Comparison of ENCODE assay signal across 21 cellular contexts in the genomic region with DNA sequence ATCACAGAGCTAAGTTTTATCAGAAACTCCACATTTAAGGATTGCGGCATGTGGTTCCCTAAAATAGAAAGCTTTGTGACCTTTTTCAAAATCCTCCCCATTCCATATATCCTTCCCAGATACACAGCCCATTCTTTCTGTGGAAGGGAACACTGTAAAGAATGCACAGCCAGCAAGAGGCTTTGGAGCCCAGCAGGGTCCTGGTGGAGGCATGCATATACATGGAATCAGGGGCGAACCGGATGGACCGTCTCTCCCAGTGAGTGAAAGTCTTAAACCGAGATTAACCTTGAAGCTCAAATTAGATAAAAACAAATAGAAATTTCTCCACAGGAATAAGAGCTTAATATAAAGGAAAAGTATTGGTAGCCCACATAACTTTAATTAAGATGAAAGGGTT.
A peak's percentile ranks its signal among the peaks of the same experiment; 100 is the strongest.
DNase-seq lines count a peak whose midpoint lies in the region; ATAC-seq and TF ChIP-seq lines count a peak whose summit lies in the region.
"Had no signal": no experiment of that assay in that cellular context is flagged by ENCODE, and none has a peak within 500 bp of the region (broad histone marks: within the 10 kb centered on the region; RNA-seq: fewer than 3 reads in every experiment).

No MANE protein-coding gene starts in this region.

- no peaks in the 10 kb centered on the region for H3K4me1 ChIP-seq in tibial artery

- no peaks in the 10 kb centered on the region for H3K9me3 ChIP-seq in tibial artery

- no peak overlapping the region for H3K4me3 Mint-ChIP-seq in WTC11
- H3K4me3 Mint-ChIP-seq in activated CD8-positive, alpha-beta memory T cell treated with anti-CD3 and anti-CD28 coated beads, Interleukin-2, amount 10 ng/mL, durations not matched to agents 7 days and 5 days, result no peak overlapping the region
- H3K4me3 Mint-ChIP-seq: B cell had no signal

- no peaks in the 10 kb centered on the region for H3K9me3 Mint-ChIP-seq in WTC11
- H3K9me3 Mint-ChIP-seq in activated CD8-positive, alpha-beta memory T cell treated with anti-CD3 and anti-CD28 coated beads, Interleukin-2, amount 10 ng/mL, durations not matched to agents 7 days and 5 days (ENCODE audit: low read depth), result no peaks in the 10 kb centered on the region

- H3K4me1 Mint-ChIP-seq in WTC11, result peaks cover 23% of the 10 kb centered on the region
- H3K4me1 Mint-ChIP-seq in activated CD8-positive, alpha-beta memory T cell treated with anti-CD3 and anti-CD28 coated beads, Interleukin-2, amount 10 ng/mL, durations not matched to agents 7 days and 5 days, result no peaks in the 10 kb centered on the region
- H3K4me1 Mint-ChIP-seq: B cell had no signal

- no peaks in the 10 kb centered on the region for H3K27me3 ChIP-seq in H7 (ENCODE audit: control insufficient read depth, insufficient read depth, low read length)
- no peaks in the 10 kb centered on the region for H3K27me3 ChIP-seq in tibial artery

- H3K4me3 ChIP-seq in H7 (ENCODE audit: insufficient read depth, low read depth, low read length), result no peak overlapping the region
- no peak overlapping the region for H3K4me3 ChIP-seq in tibial artery

- CTCF ChIA-PET in WTC11 (lab: Charles Lee), result interaction anchor here (0.6 to 0.8 kb wide), 2 partner anchors 85 to 441 kb away, joined by 3 read pairs; no protein-coding TSS in a partner anchor
- CTCF ChIA-PET in activated CD8-positive, alpha-beta memory T cell treated with anti-CD3 and anti-CD28 coated beads, Interleukin-2, amount 10 ng/mL, durations not matched to agents 7 days and 5 days (lab: Charles Lee), result no interaction called here

- intact Hi-C loops in tibial artery (cut with DNase I; ENCODE audit: low total_unique reads), result no loop called here

- H3K36me3 Mint-ChIP-seq in WTC11, result no peaks in the 10 kb centered on the region
- H3K36me3 Mint-ChIP-seq in activated CD8-positive, alpha-beta memory T cell treated with anti-CD3 and anti-CD28 coated beads, Interleukin-2, amount 10 ng/mL, durations not matched to agents 7 days and 5 days, result no peaks in the 10 kb centered on the region

- no peak overlapping the region for H3K27ac ChIP-seq in tibial artery
- H3K27ac ChIP-seq: C4-2B had no signal

- peak overlapping the region; percentile 71; the same call in 1 of the 2 replicates for H3K27ac Mint-ChIP-seq in WTC11
- H3K27ac Mint-ChIP-seq in activated CD8-positive, alpha-beta memory T cell treated with anti-CD3 and anti-CD28 coated beads, Interleukin-2, amount 10 ng/mL, durations not matched to agents 7 days and 5 days, result no peak overlapping the region
- H3K27ac Mint-ChIP-seq: B cell had no signal

- TF ChIP-seq CTCF in WTC11 (IDR thresholded peaks at IDR 0.05), result no peak
- no peak for TF ChIP-seq CTCF in tibial artery (IDR thresholded peaks at IDR 0.05)

- POLR2A ChIA-PET in WTC11 (lab: Charles Lee), result interaction anchor here (0.6 kb wide), 1 partner anchor 71 kb away, joined by 3 read pairs; no protein-coding TSS in a partner anchor

- DNase-seq in H7, result peak; percentile 3
- peak; percentile 59 for DNase-seq in WTC11 (ENCODE audit: low spot score)
- peak; percentile 18 for DNase-seq in iPS-NIHi7 (ENCODE audit: extremely low spot score)
- DNase-seq in activated CD8-positive, alpha-beta memory T cell treated with anti-CD3 and anti-CD28 coated beads, Interleukin-2, amount 10 ng/mL, durations not matched to agents 7 days and 5 days, result no peak
- DNase-seq in germinal center (ENCODE audit: low spot score), result no peak
- no peak for DNase-seq in tibial artery
- DNase-seq: Calu3, GOT3, Karpas-422, NCI-H1092, NCI-H1417 treated with DMSO at 0.1 percent for 48 hours, NCI-H1694 treated with DMSO at 0.1 percent for 48 hours, NCI-H2081, NCI-H2227 treated with DMSO at 0.1 percent for 48 hours, NCI-H526 treated with DMSO at 0.1 percent for 48 hours, RPMI8226, SHP77 had no signal

- ATAC-seq in WTC11 (peak; percentile 97), HG03342 (IDR thresholded peaks at IDR 0.05; ENCODE audit: unreplicated experiment) (no peak)
- ATAC-seq in activated CD8-positive, alpha-beta memory T cell treated with anti-CD3 and anti-CD28 coated beads, Interleukin-2, amount 10 ng/mL, durations not matched to agents 7 days and 5 days, result no peak
- ATAC-seq: HepG2 had no signal

- no peaks in the 10 kb centered on the region for H3K27me3 Mint-ChIP-seq in WTC11 (ENCODE audit: low read depth)
- peaks cover 19% of the 10 kb centered on the region for H3K27me3 Mint-ChIP-seq in activated CD8-positive, alpha-beta memory T cell treated with anti-CD3 and anti-CD28 coated beads, Interleukin-2, amount 10 ng/mL, durations not matched to agents 7 days and 5 days

- H3K36me3 ChIP-seq in H7 (replicated peaks; ENCODE audit: control insufficient read depth, insufficient read depth, low read length) (no peaks in the 10 kb centered on the region), tibial artery (no peaks in the 10 kb centered on the region)

TF ChIP-seq in WTC11, 78 proteins besides CTCF, POLR2A, EP300 and RAD21 (continues in another document):
- no peak for TF ChIP-seq ZNF317 (CRISPR knock-in tag; IDR thresholded peaks at IDR 0.05; ENCODE audit: borderline replicate concordance, low read depth)
- no peak for TF ChIP-seq ZNF138 (CRISPR knock-in tag; conservative IDR thresholded peaks at IDR 0.05)
- TF ChIP-seq, protein P1, sequence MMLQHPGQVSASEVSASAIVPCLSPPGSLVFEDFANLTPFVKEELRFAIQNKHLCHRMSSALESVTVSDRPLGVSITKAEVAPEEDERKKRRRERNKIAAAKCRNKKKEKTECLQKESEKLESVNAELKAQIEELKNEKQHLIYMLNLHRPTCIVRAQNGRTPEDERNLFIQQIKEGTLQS (CRISPR knock-in tag; conservative IDR thresholded peaks at IDR 0.05), result no peak
- TF ChIP-seq KAT7 (CRISPR knock-in tag; IDR thresholded peaks at IDR 0.05; ENCODE audit: borderline replicate concordance), result no peak
- no peak for TF ChIP-seq ZNF671 (CRISPR knock-in tag; IDR thresholded peaks at IDR 0.05)
- TF ChIP-seq, protein P2, sequence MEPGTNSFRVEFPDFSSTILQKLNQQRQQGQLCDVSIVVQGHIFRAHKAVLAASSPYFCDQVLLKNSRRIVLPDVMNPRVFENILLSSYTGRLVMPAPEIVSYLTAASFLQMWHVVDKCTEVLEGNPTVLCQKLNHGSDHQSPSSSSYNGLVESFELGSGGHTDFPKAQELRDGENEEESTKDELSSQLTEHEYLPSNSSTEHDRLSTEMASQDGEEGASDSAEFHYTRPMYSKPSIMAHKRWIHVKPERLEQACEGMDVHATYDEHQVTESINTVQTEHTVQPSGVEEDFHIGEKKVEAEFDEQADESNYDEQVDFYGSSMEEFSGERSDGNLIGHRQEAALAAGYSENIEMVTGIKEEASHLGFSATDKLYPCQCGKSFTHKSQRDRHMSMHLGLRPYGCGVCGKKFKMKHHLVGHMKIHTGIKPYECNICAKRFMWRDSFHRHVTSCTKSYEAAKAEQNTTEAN (CRISPR knock-in tag; IDR thresholded peaks at IDR 0.05), result no peak
- TF ChIP-seq, protein P3, sequence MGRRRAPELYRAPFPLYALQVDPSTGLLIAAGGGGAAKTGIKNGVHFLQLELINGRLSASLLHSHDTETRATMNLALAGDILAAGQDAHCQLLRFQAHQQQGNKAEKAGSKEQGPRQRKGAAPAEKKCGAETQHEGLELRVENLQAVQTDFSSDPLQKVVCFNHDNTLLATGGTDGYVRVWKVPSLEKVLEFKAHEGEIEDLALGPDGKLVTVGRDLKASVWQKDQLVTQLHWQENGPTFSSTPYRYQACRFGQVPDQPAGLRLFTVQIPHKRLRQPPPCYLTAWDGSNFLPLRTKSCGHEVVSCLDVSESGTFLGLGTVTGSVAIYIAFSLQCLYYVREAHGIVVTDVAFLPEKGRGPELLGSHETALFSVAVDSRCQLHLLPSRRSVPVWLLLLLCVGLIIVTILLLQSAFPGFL (CRISPR knock-in tag; IDR thresholded peaks at IDR 0.05; ENCODE audit: borderline replicate concordance), result no peak
- TF ChIP-seq, protein P4, sequence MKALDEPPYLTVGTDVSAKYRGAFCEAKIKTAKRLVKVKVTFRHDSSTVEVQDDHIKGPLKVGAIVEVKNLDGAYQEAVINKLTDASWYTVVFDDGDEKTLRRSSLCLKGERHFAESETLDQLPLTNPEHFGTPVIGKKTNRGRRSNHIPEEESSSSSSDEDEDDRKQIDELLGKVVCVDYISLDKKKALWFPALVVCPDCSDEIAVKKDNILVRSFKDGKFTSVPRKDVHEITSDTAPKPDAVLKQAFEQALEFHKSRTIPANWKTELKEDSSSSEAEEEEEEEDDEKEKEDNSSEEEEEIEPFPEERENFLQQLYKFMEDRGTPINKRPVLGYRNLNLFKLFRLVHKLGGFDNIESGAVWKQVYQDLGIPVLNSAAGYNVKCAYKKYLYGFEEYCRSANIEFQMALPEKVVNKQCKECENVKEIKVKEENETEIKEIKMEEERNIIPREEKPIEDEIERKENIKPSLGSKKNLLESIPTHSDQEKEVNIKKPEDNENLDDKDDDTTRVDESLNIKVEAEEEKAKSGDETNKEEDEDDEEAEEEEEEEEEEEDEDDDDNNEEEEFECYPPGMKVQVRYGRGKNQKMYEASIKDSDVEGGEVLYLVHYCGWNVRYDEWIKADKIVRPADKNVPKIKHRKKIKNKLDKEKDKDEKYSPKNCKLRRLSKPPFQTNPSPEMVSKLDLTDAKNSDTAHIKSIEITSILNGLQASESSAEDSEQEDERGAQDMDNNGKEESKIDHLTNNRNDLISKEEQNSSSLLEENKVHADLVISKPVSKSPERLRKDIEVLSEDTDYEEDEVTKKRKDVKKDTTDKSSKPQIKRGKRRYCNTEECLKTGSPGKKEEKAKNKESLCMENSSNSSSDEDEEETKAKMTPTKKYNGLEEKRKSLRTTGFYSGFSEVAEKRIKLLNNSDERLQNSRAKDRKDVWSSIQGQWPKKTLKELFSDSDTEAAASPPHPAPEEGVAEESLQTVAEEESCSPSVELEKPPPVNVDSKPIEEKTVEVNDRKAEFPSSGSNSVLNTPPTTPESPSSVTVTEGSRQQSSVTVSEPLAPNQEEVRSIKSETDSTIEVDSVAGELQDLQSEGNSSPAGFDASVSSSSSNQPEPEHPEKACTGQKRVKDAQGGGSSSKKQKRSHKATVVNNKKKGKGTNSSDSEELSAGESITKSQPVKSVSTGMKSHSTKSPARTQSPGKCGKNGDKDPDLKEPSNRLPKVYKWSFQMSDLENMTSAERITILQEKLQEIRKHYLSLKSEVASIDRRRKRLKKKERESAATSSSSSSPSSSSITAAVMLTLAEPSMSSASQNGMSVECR (CRISPR knock-in tag; IDR thresholded peaks at IDR 0.05; ENCODE audit: borderline replicate concordance), result no peak
- TF ChIP-seq, protein P5, sequence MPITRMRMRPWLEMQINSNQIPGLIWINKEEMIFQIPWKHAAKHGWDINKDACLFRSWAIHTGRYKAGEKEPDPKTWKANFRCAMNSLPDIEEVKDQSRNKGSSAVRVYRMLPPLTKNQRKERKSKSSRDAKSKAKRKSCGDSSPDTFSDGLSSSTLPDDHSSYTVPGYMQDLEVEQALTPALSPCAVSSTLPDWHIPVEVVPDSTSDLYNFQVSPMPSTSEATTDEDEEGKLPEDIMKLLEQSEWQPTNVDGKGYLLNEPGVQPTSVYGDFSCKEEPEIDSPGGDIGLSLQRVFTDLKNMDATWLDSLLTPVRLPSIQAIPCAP (CRISPR knock-in tag; IDR thresholded peaks at IDR 0.05), result no peak

Comparison
In these comparisons a context has a peak if more than half of its experiments do, and no peak if none do; other contexts are left out.
1. DNase-seq: peak in H7 (single experiment), WTC11 (single experiment) and iPS-NIHi7 (single experiment); none in activated CD8-positive, alpha-beta memory T cell treated with anti-CD3 and anti-CD28 coated beads, Interleukin-2, amount 10 ng/mL, durations not matched to agents 7 days and 5 days (single experiment), germinal center (single experiment) and tibial artery (0 of 2).